In genomic region chr11:60916669-60917206, GRCh38 we compare ENCODE assay signal across 12 cellular contexts. TPM values are rescaled to one million over a fixed set of nuclear protein-coding genes. Genes with fewer than 3 reads are reported as not detected.
DNase-seq lines count a peak whose midpoint lies in the region; ATAC-seq, FAIRE-seq and TF ChIP-seq lines count a peak whose summit lies in the region.
"Had no signal": no experiment of that assay in that cellular context is flagged by ENCODE, and none has a peak within 500 bp of the region (broad histone marks: within the 10 kb centered on the region; RNA-seq: fewer than 3 reads in every experiment).

No MANE protein-coding gene starts in this region.

- H2BK120ac ChIP-seq in IMR-90 (ENCODE audit: low read depth, low read length): no peak overlapping the region

- no peak overlapping the region for H2AK5ac ChIP-seq in IMR-90 (ENCODE audit: low read depth, low read length)

- POLR2A ChIA-PET in CD4-positive, alpha-beta memory T cell (lab: Charles Lee; ENCODE audit: partially characterized antibody): interaction anchor here (0.6 to 4.8 kb wide), 3 partner anchors 14 to 213 kb away, joined by 3 to 111 read pairs (median 12); partner anchors contain the start of gene PRPF19
- POLR2A ChIA-PET in IMR-90 (lab: Charles Lee; ENCODE audit: unreplicated experiment) (no interaction called here), GM12878 (lab: Charles Lee) (interaction anchor here (1.0 to 2.4 kb wide), 3 partner anchors 10 to 34 kb away, joined by 3 to 6 read pairs (median 5); no protein-coding TSS in a partner anchor)

- dilution Hi-C loops in IMR-90 (cut with HindIII; ENCODE audit: low sequenced_read_pairs, unreplicated experiment): no loop called here

- no peak overlapping the region for H3K4ac ChIP-seq in IMR-90 (ENCODE audit: low read depth, low read length)

- no peak overlapping the region for H4K8ac ChIP-seq in IMR-90 (ENCODE audit: low read depth in 2 of 2, low read length in 2 of 2)

- SMC1A ChIA-PET in GM12878 (lab: Charles Lee; ENCODE audit: uncharacterized antibody, unreplicated experiment): interaction anchor here (1.2 to 5.9 kb wide), 9 partner anchors 11 to 141 kb away, joined by 3 to 76 read pairs (median 9); partner anchors contain the start of genes CD6 and SLC15A3

- peaks cover 27% of the 10 kb centered on the region for H3K36me3 ChIP-seq in CD4-positive, alpha-beta memory T cell (ENCODE audit: insufficient read depth, low read length)
- H3K36me3 ChIP-seq in IMR-90 (ENCODE audit: control insufficient read depth, insufficient read depth, low read length) (peaks cover 19% of the 10 kb centered on the region), GM12878 (ENCODE audit: control insufficient read depth in 2 of 2, insufficient read depth in 2 of 2, low read length in 1 of 2) (peaks cover 13 to 17% of the 10 kb centered on the region in 2 experiments)

- WGBS in IMR-90 (ENCODE audit: extremely low coverage in 2 of 2, insufficient read length in 1 of 2), 2 experiments: 100% methylated on average over 1 of the region's 3 CpGs; no CpG with 5 or more reads in 1 of the 2 experiments
- WGBS in GM12878 (ENCODE audit: insufficient coverage, insufficient replicate concordance, low lambda C conversion rate, missing lambda C conversion rate): 63% methylated on average over 3 of the region's 3 CpGs

- peaks cover 38% of the 10 kb centered on the region for H3K79me2 ChIP-seq in GM12878 (ENCODE audit: control insufficient read depth, insufficient read depth, low read length)

- H3K27ac Mint-ChIP-seq in CD4-positive, alpha-beta memory T cell: peak overlapping the region in 6 of 7 donors; percentile 14 to 82 (median 50)
- H3K27ac Mint-ChIP-seq in nephron: peak overlapping the region in 2 of 3 experiments; percentile 34 to 35

- CTCF ChIA-PET in CD4-positive, alpha-beta memory T cell (lab: Charles Lee; ENCODE audit: partially characterized antibody): interaction anchor here (1.2 to 5.2 kb wide), 4 partner anchors 14 to 212 kb away, joined by 3 to 117 read pairs (median 4); partner anchors contain the start of gene PRPF19
- CTCF ChIA-PET in IMR-90 (lab: Yijun Ruan, JAX) (no interaction called here), GM12878 (lab: Yijun Ruan, JAX) (interaction anchor here (1.2 to 4.4 kb wide), 11 partner anchors 13 to 212 kb away, joined by 4 to 46 read pairs (median 12); no protein-coding TSS in a partner anchor)

- no peak overlapping the region for H2AK9ac ChIP-seq in IMR-90 (replicated peaks; ENCODE audit: low read depth, low read length, poor library complexity)

- TF ChIP-seq POLR2A in IMR-90 (IDR thresholded peaks at IDR 0.05; ENCODE audit: low read depth, low read length): no peak
- no peak for TF ChIP-seq POLR2A in GM12878 (IDR thresholded peaks at IDR 0.05; ENCODE audit: low read depth, low read length)

- H3K4me2 ChIP-seq in IMR-90 (ENCODE audit: low read depth, low read length): no peak overlapping the region
- peak overlapping the region; percentile 32 for H3K4me2 ChIP-seq in GM12878 (ENCODE audit: control insufficient read depth, insufficient read depth)

- no peak overlapping the region for H2BK20ac ChIP-seq in IMR-90 (ENCODE audit: low read depth, low read length)

- H3K9me1 ChIP-seq in IMR-90 (ENCODE audit: insufficient read depth, low read length): peaks cover 18% of the 10 kb centered on the region

- no peaks in the 10 kb centered on the region for H3K9me3 ChIP-seq in CD4-positive, alpha-beta memory T cell (ENCODE audit: control insufficient read depth in 1 of 2, low read length in 2 of 2)
- H3K9me3 ChIP-seq in IMR-90 (ENCODE audit: control insufficient read depth, insufficient read depth, low read length) (no peaks in the 10 kb centered on the region), GM12878 (replicated peaks; ENCODE audit: control insufficient read depth, insufficient read depth, low read length) (no peaks in the 10 kb centered on the region)
- H3K9me3 ChIP-seq: colonic mucosa had no signal

- H3K4me3 Mint-ChIP-seq in CD4-positive, alpha-beta memory T cell: peak overlapping the region in 4 of 8 donors; percentile 16 to 55 (median 38)
- H3K4me3 Mint-ChIP-seq in nephron: peak overlapping the region; percentile 28 to 80 (median 65)

- H3K9ac ChIP-seq in IMR-90 (ENCODE audit: low read depth, low read length): no peak overlapping the region
- no peak overlapping the region for H3K9ac ChIP-seq in GM12878 (ENCODE audit: control insufficient read depth, insufficient read depth, low read length)

- no peak overlapping the region for H3K56ac ChIP-seq in IMR-90 (ENCODE audit: extremely low read depth, insufficient read depth, low read length)

- H3K27me3 ChIP-seq in CD4-positive, alpha-beta memory T cell (ENCODE audit: insufficient read depth, low read length): no peaks in the 10 kb centered on the region
- no peaks in the 10 kb centered on the region for H3K27me3 ChIP-seq in IMR-90 (ENCODE audit: control insufficient read depth, insufficient read depth, low read length)
- H3K27me3 ChIP-seq in GM12878 (replicated peaks in 1 of 2; ENCODE audit: control insufficient read depth in 2 of 2, insufficient read depth in 2 of 2, low read length in 1 of 2): no peaks in the 10 kb centered on the region
- H3K27me3 ChIP-seq: colonic mucosa had no signal

- peak overlapping the region; percentile 52; the same call in 1 of the 2 replicates for H3K23ac ChIP-seq in IMR-90 (ENCODE audit: low read depth, low read length)

- peaks cover 26 to 52% (median 39%) of the 10 kb centered on the region in 4 donors for H3K4me1 Mint-ChIP-seq in CD4-positive, alpha-beta memory T cell
- H3K4me1 Mint-ChIP-seq in nephron: peaks cover 68% of the 10 kb centered on the region

- intact Hi-C loops in CD4-positive, alpha-beta memory T cell (cut with micrococcal nuclease): no loop called here
- intact Hi-C loops in IMR-90 (cut with micrococcal nuclease) (no loop called here), GM12878 (cut with micrococcal nuclease; ENCODE audit: unreplicated experiment) (no loop called here)

- in situ Hi-C loops in IMR-90 (cut with MboI; ENCODE audit: low sequenced_read_pairs): loop anchor here (25.0 kb wide), 1 partner anchor 1329 kb away; no protein-coding TSS in a partner anchor
- in situ Hi-C loops in GM12878 (cut with MboI): no loop called here

- TF ChIP-seq CTCF in IMR-90 (conservative IDR thresholded peaks at IDR 0.05; ENCODE audit: low read depth, low read length) (no peak), GM12878 (IDR thresholded peaks at IDR 0.05 in 2 of 3, conservative IDR thresholded peaks at IDR 0.05 in 1 of 3; ENCODE audit: control insufficient read depth in 2 of 3, extremely low read depth in 1 of 3, insufficient read depth in 1 of 3, low read depth in 3 of 3, low read length in 3 of 3) (no peak), nephron (IDR thresholded peaks at IDR 0.05; ENCODE audit: unreplicated experiment in 3 of 3) (no peak)

- no peak overlapping the region for H3K27ac ChIP-seq in CD4-positive, alpha-beta memory T cell (ENCODE audit: low read depth, low read length)
- H3K27ac ChIP-seq in IMR-90 (ENCODE audit: insufficient read depth, low read length) (no peak overlapping the region), GM12878 (ENCODE audit: control insufficient read depth, insufficient read depth) (no peak overlapping the region)

- H2BK15ac ChIP-seq in IMR-90 (ENCODE audit: low read depth, low read length): no peak overlapping the region

- no peak overlapping the region for H4K91ac ChIP-seq in IMR-90 (ENCODE audit: insufficient read depth, low read depth, low read length)

- TF ChIP-seq EP300 in GM12878 (IDR thresholded peaks at IDR 0.05; ENCODE audit: borderline replicate concordance in 1 of 2, control insufficient read depth in 1 of 2, low read depth in 2 of 2, low read length in 2 of 2): no peak

- H3K4me1 ChIP-seq in CD4-positive, alpha-beta memory T cell (ENCODE audit: insufficient read depth, low read length): peaks cover 39% of the 10 kb centered on the region
- peaks cover 7% of the 10 kb centered on the region for H3K4me1 ChIP-seq in IMR-90 (ENCODE audit: control insufficient read depth, insufficient read depth, low read length)
- H3K4me1 ChIP-seq in GM12878 (ENCODE audit: control insufficient read depth, insufficient read depth, low read length): peaks cover 41% of the 10 kb centered on the region

- H3K18ac ChIP-seq in IMR-90 (ENCODE audit: low read depth, low read length): no peak overlapping the region

- peaks cover 23 to 58% of the 10 kb centered on the region in 2 experiments for H3K79me1 ChIP-seq in IMR-90 (ENCODE audit: low read depth in 1 of 2, low read length in 2 of 2)

- BruUV-seq in IMR-90 (replicated peaks; lab: Mats Ljungman, UMichigan) (no TSS peak), GM12878 (replicated peaks; lab: Mats Ljungman, UMichigan) (no TSS peak)

- H3K4me3 ChIP-seq in CD4-positive, alpha-beta memory T cell (ENCODE audit: low read length in 2 of 2): no peak overlapping the region
- H3K4me3 ChIP-seq in IMR-90 (ENCODE audit: insufficient read depth, low read depth, low read length) (no peak overlapping the region), GM12878 (no peak overlapping the region; the same call in 1 of the 2 replicates)
- H3K4me3 ChIP-seq: colonic mucosa had no signal

- ATAC-seq in IMR-90 (ENCODE audit: low read depth) (no peak), GM12878 (no peak)

- peak overlapping the region; percentile 34 for H2AFZ ChIP-seq in IMR-90 (replicated peaks; ENCODE audit: low read length, poor library complexity)
- H2AFZ ChIP-seq in GM12878 (ENCODE audit: control insufficient read depth, low read depth, low read length): no peak overlapping the region

- H3K27me3 Mint-ChIP-seq in CD4-positive, alpha-beta memory T cell: no peaks in the 10 kb centered on the region
- H3K27me3 Mint-ChIP-seq in nephron (ENCODE audit: low read depth): no peaks in the 10 kb centered on the region

- no peak overlapping the region for H4K5ac ChIP-seq in IMR-90 (ENCODE audit: low read depth, low read length)

- FAIRE-seq in GM12878 (lab: Jason Lieb, UNC): no peak

- H3K36me3 Mint-ChIP-seq in CD4-positive, alpha-beta memory T cell: peaks cover 32 to 52% of the 10 kb centered on the region in 2 donors
- peaks cover 28% of the 10 kb centered on the region for H3K36me3 Mint-ChIP-seq in nephron (ENCODE audit: low read depth)

- RAD21 ChIA-PET in GM12878 (lab: Charles Lee; ENCODE audit: unreplicated experiment): interaction anchor here (0.8 to 2.2 kb wide), 4 partner anchors 15 to 149 kb away, joined by 3 to 14 read pairs (median 4); no protein-coding TSS in a partner anchor

- no peak overlapping the region for H3K14ac ChIP-seq in IMR-90 (replicated peaks; ENCODE audit: low read depth, low read length)

- TF ChIP-seq RAD21 in IMR-90 (IDR thresholded peaks at IDR 0.05; ENCODE audit: low read length): no peak
- TF ChIP-seq RAD21 in GM12878 (IDR thresholded peaks at IDR 0.05; ENCODE audit: insufficient read depth, low read depth, low read length): no peak

- H2BK5ac ChIP-seq in IMR-90 (ENCODE audit: low read depth, low read length, poor library complexity, severe bottlenecking): no peak overlapping the region

- H4K20me1 ChIP-seq in IMR-90 (ENCODE audit: insufficient read depth, low read length) (peaks cover 14% of the 10 kb centered on the region; the same call in 1 of the 2 replicates), GM12878 (ENCODE audit: control insufficient read depth, insufficient read depth) (no peaks in the 10 kb centered on the region)

- no peaks in the 10 kb centered on the region for H3K9me3 Mint-ChIP-seq in CD4-positive, alpha-beta memory T cell
- no peaks in the 10 kb centered on the region for H3K9me3 Mint-ChIP-seq in nephron
- H3K9me3 Mint-ChIP-seq: mesothelial cell of epicardium had no signal

- no peak for DNase-seq in CD4-positive, alpha-beta memory T cell
- DNase-seq in IMR-90 (no peak), GM12878 (ENCODE audit: low read depth, low spot score) (no peak), NCI-H1436 treated with DMSO at 0.1 percent for 48 hours (lab: John Stamatoyannopoulos, UW) (no peak)
- DNase-seq in stimulated activated naive CD4-positive, alpha-beta T cell treated with Interleukin-2 at 50 U/mL for 16 hours (lab: John Stamatoyannopoulos, UW): no peak
- no peak for DNase-seq in stimulated activated CD4-positive, alpha-beta T cell treated with anti-CD3 and anti-CD28 coated beads, Interleukin-4, amount 100 ng/mL, for 4 hours
- DNase-seq: activated CD4-positive, alpha-beta T cell treated with anti-CD3 and anti-CD28 coated beads for 48 hours; colonic mucosa; NCI-H1930; SW 1271 had no signal

RNA-seq across cellular contexts. Expression of gene TMEM109, which starts 2.8 kb away (rescaled TPM):
- 10 to 100 TPM; 66.9 to 68.0 TPM for total RNA-seq in CD4-positive, alpha-beta memory T cell
- 100 to 1,000 TPM; 195 to 333 TPM for polyA plus RNA-seq in CD4-positive, alpha-beta memory T cell
- total RNA-seq in IMR-90 (2012; rRNA removed) (15.1 and 17.2 TPM in 2 replicates), GM12878 (2014; rRNA removed) (62.8 and 66.8 TPM in 2 replicates), GM12878 (2014; rRNA removed; fragmentation: Illumina TruSeq; extraction: Trizol) (38.3 and 43.3 TPM in 2 replicates), GM12878 (2021) (124 and 128 TPM in 2 replicates)
- polyA plus RNA-seq in IMR-90 (2012; rRNA removed) (69.7 and 73.6 TPM in 2 replicates), GM12878 (2011; rRNA removed) (8.1 and 25.7 TPM in 2 replicates), GM12878 (2014; fragmentation: Illumina TruSeq; extraction: Trizol) (73.9 and 115 TPM in 2 replicates), GM12878 (2014; fragmentation: Nextera tagmentation; extraction: Ambion mirVana) (10 to 100 TPM; 21.9 to 52.9 TPM), GM12878 (2014; rRNA removed) (104 and 117 TPM in 2 replicates), GM12878 (2016; fragmentation: Nextera tagmentation; extraction: Ambion mirVana) (100 to 1,000 TPM; 179 to 199 TPM)
- 56.6 and 60.6 TPM in 2 replicates for polyA plus RNA-seq in IMR-90 (2012; cell fraction: cytosol; rRNA removed)
- polyA plus RNA-seq in IMR-90 (2012; cell fraction: nucleus; rRNA removed; ENCODE audit: low replicate concordance): 8.8 and 14.0 TPM in 2 replicates
- 19.0 and 20.8 TPM in 2 replicates for total RNA-seq in GM12878 (2013; cell fraction: nucleolus; rRNA removed)
- polyA plus RNA-seq in GM12878 (2011; ENCODE audit: low read depth): 52.2 TPM
- polyA plus RNA-seq in GM12878 (2011; cell fraction: cytosol; rRNA removed): 37.4 and 37.6 TPM in 2 replicates
- 18.8 and 25.3 TPM in 2 replicates for polyA plus RNA-seq in GM12878 (2011; cell fraction: nucleus; rRNA removed)
- 42.7 and 46.8 TPM in 2 replicates for polyA plus RNA-seq in GM12878 (2012)
- polyA minus RNA-seq in GM12878 (2011; rRNA and poly(A)+ RNA removed): 15.6 and 17.1 TPM in 2 replicates
- 8.0 and 8.4 TPM in 2 replicates for polyA minus RNA-seq in GM12878 (2011; cell fraction: cytosol; rRNA and poly(A)+ RNA removed)
- polyA minus RNA-seq in GM12878 (2011; cell fraction: nucleus; rRNA and poly(A)+ RNA removed): 4.8 and 7.1 TPM in 2 replicates

RNA-seq across cellular contexts. Expression of gene TMEM132A, which starts 7.5 kb away (rescaled TPM):
- total RNA-seq in CD4-positive, alpha-beta memory T cell: under 1 TPM; 0.78 to 0.93 TPM
- not detected for polyA plus RNA-seq in CD4-positive, alpha-beta memory T cell
- total RNA-seq in IMR-90 (2012; rRNA removed): 7.7 and 8.3 TPM in 2 replicates
- 64.2 and 74.8 TPM in 2 replicates for polyA plus RNA-seq in IMR-90 (2012; rRNA removed)
- polyA plus RNA-seq in IMR-90 (2012; cell fraction: cytosol; rRNA removed): 87.8 and 103 TPM in 2 replicates
- 240 and 518 TPM in 2 replicates for polyA plus RNA-seq in IMR-90 (2012; cell fraction: nucleus; rRNA removed; ENCODE audit: low replicate concordance)
- 7.0 and 7.3 TPM in 2 replicates for total RNA-seq in GM12878 (2013; cell fraction: nucleolus; rRNA removed)
- total RNA-seq in GM12878 (2014; rRNA removed): 6.4 and 14.1 TPM in 2 replicates
- total RNA-seq in GM12878 (2014; rRNA removed; fragmentation: Illumina TruSeq; extraction: Trizol): 4.1 and 5.6 TPM in 2 replicates
- 16.0 and 25.0 TPM in 2 replicates for total RNA-seq in GM12878 (2021)
- 2.7 TPM for polyA plus RNA-seq in GM12878 (2011; ENCODE audit: low read depth)
- 0.56 and 0.78 TPM in 2 replicates for polyA plus RNA-seq in GM12878 (2011; rRNA removed)
- polyA plus RNA-seq in GM12878 (2011; cell fraction: cytosol; rRNA removed): 0.64 and 1.3 TPM in 2 replicates
- 16.2 and 17.6 TPM in 2 replicates for polyA plus RNA-seq in GM12878 (2011; cell fraction: nucleus; rRNA removed)
- 4.8 and 9.3 TPM in 2 replicates for polyA plus RNA-seq in GM12878 (2012)
- 1.5 and 1.7 TPM in 2 replicates for polyA plus RNA-seq in GM12878 (2014; fragmentation: Illumina TruSeq; extraction: Trizol)
- polyA plus RNA-seq in GM12878 (2014; fragmentation: Nextera tagmentation; extraction: Ambion mirVana): under 1 TPM; 0.16 to 0.79 TPM
- 9.9 and 14.6 TPM in 2 replicates for polyA plus RNA-seq in GM12878 (2014; rRNA removed)
- polyA plus RNA-seq in GM12878 (2016; fragmentation: Nextera tagmentation; extraction: Ambion mirVana): 1 to 10 TPM; 3.4 to 5.2 TPM
- 0.22 and 3.0 TPM in 2 replicates for polyA minus RNA-seq in GM12878 (2011; rRNA and poly(A)+ RNA removed)
- polyA minus RNA-seq in GM12878 (2011; cell fraction: cytosol; rRNA and poly(A)+ RNA removed): 2.8 and 5.9 TPM in 2 replicates
- 4.1 and 4.7 TPM in 2 replicates for polyA minus RNA-seq in GM12878 (2011; cell fraction: nucleus; rRNA and poly(A)+ RNA removed)

RNA-seq across cellular contexts. Expression of gene PRPF19, which starts 10.4 kb away (rescaled TPM):
- 10 to 100 TPM; 97.4 to 99.2 TPM for total RNA-seq in CD4-positive, alpha-beta memory T cell
- 10 to 100 TPM; 10.8 to 17.1 TPM for polyA plus RNA-seq in CD4-positive, alpha-beta memory T cell
- total RNA-seq in IMR-90 (2012; rRNA removed): 29.7 and 29.8 TPM in 2 replicates
- 48.5 and 50.4 TPM in 2 replicates for polyA plus RNA-seq in IMR-90 (2012; rRNA removed)
- polyA plus RNA-seq in IMR-90 (2012; cell fraction: cytosol; rRNA removed): 50.5 and 59.1 TPM in 2 replicates
- polyA plus RNA-seq in IMR-90 (2012; cell fraction: nucleus; rRNA removed; ENCODE audit: low replicate concordance): 28.4 and 43.7 TPM in 2 replicates
- total RNA-seq in GM12878 (2013; cell fraction: nucleolus; rRNA removed): 51.1 and 62.0 TPM in 2 replicates
- total RNA-seq in GM12878 (2014; rRNA removed): 95.6 and 109 TPM in 2 replicates
- 48.7 and 53.1 TPM in 2 replicates for total RNA-seq in GM12878 (2014; rRNA removed; fragmentation: Illumina TruSeq; extraction: Trizol)
- 165 and 170 TPM in 2 replicates for total RNA-seq in GM12878 (2021)
- polyA plus RNA-seq in GM12878 (2011; ENCODE audit: low read depth): 57.2 TPM
- polyA plus RNA-seq in GM12878 (2011; rRNA removed): 12.9 and 25.6 TPM in 2 replicates
- polyA plus RNA-seq in GM12878 (2011; cell fraction: cytosol; rRNA removed): 44.9 and 48.1 TPM in 2 replicates
- polyA plus RNA-seq in GM12878 (2011; cell fraction: nucleus; rRNA removed): 51.8 and 78.3 TPM in 2 replicates
- polyA plus RNA-seq in GM12878 (2012): 81.7 and 107 TPM in 2 replicates
- polyA plus RNA-seq in GM12878 (2014; fragmentation: Illumina TruSeq; extraction: Trizol): 109 and 151 TPM in 2 replicates
- polyA plus RNA-seq in GM12878 (2014; fragmentation: Nextera tagmentation; extraction: Ambion mirVana): 10 to 100 TPM in 1 of 2 experiments, 1 to 10 TPM in 1; 8.7 to 27.7 TPM
- polyA plus RNA-seq in GM12878 (2014; rRNA removed): 74.4 and 88.5 TPM in 2 replicates
- polyA plus RNA-seq in GM12878 (2016; fragmentation: Nextera tagmentation; extraction: Ambion mirVana): 10 to 100 TPM; 59.8 to 62.9 TPM
- polyA minus RNA-seq in GM12878 (2011; rRNA and poly(A)+ RNA removed): 20.9 and 45.0 TPM in 2 replicates
- 31.7 and 35.9 TPM in 2 replicates for polyA minus RNA-seq in GM12878 (2011; cell fraction: cytosol; rRNA and poly(A)+ RNA removed)
- polyA minus RNA-seq in GM12878 (2011; cell fraction: nucleus; rRNA and poly(A)+ RNA removed): 34.9 and 61.6 TPM in 2 replicates

RNA-seq across cellular contexts. Expression of gene SLC15A3, which starts 35.2 kb away (rescaled TPM):
- 1 to 10 TPM; 4.6 to 5.4 TPM for total RNA-seq in CD4-positive, alpha-beta memory T cell
- under 1 TPM in 1 of 2 donors, not detected in 1; 0.29 TPM for polyA plus RNA-seq in CD4-positive, alpha-beta memory T cell
- total RNA-seq in IMR-90 (2012; rRNA removed): 1.9 and 3.2 TPM in 2 replicates
- 4.4 and 5.2 TPM in 2 replicates for polyA plus RNA-seq in IMR-90 (2012; rRNA removed)
- 2.9 and 8.9 TPM in 2 replicates for polyA plus RNA-seq in IMR-90 (2012; cell fraction: cytosol; rRNA removed)
- 4.4 and 7.8 TPM in 2 replicates for polyA plus RNA-seq in IMR-90 (2012; cell fraction: nucleus; rRNA removed; ENCODE audit: low replicate concordance)
- 203 and 205 TPM in 2 replicates for total RNA-seq in GM12878 (2013; cell fraction: nucleolus; rRNA removed)
- 71.3 and 83.5 TPM in 2 replicates for total RNA-seq in GM12878 (2014; rRNA removed)
- 51.5 and 56.3 TPM in 2 replicates for total RNA-seq in GM12878 (2014; rRNA removed; fragmentation: Illumina TruSeq; extraction: Trizol)
- total RNA-seq in GM12878 (2021): 93.3 and 102 TPM in 2 replicates
- polyA plus RNA-seq in GM12878 (2011; ENCODE audit: low read depth): 36.2 TPM
- 18.2 and 44.9 TPM in 2 replicates for polyA plus RNA-seq in GM12878 (2011; rRNA removed)
- 55.8 and 65.2 TPM in 2 replicates for polyA plus RNA-seq in GM12878 (2011; cell fraction: cytosol; rRNA removed)
- polyA plus RNA-seq in GM12878 (2011; cell fraction: nucleus; rRNA removed): 80.5 and 92.2 TPM in 2 replicates
- polyA plus RNA-seq in GM12878 (2012): 90.2 and 104 TPM in 2 replicates
- polyA plus RNA-seq in GM12878 (2014; fragmentation: Illumina TruSeq; extraction: Trizol): 11.7 and 54.8 TPM in 2 replicates
- polyA plus RNA-seq in GM12878 (2014; fragmentation: Nextera tagmentation; extraction: Ambion mirVana): 10 to 100 TPM; 17.7 to 55.4 TPM
- polyA plus RNA-seq in GM12878 (2014; rRNA removed): 71.9 and 83.8 TPM in 2 replicates
- 10 to 100 TPM; 53.4 to 57.7 TPM for polyA plus RNA-seq in GM12878 (2016; fragmentation: Nextera tagmentation; extraction: Ambion mirVana)
- polyA minus RNA-seq in GM12878 (2011; rRNA and poly(A)+ RNA removed): 99.9 and 126 TPM in 2 replicates
- 50.8 and 65.5 TPM in 2 replicates for polyA minus RNA-seq in GM12878 (2011; cell fraction: cytosol; rRNA and poly(A)+ RNA removed)
- polyA minus RNA-seq in GM12878 (2011; cell fraction: nucleus; rRNA and poly(A)+ RNA removed): 57.2 and 89.6 TPM in 2 replicates

RNA-seq across cellular contexts. Expression of gene ZP1, which starts 49.4 kb away (rescaled TPM):
- under 1 TPM; 0.33 to 0.41 TPM for total RNA-seq in CD4-positive, alpha-beta memory T cell
- under 1 TPM in 1 of 2 donors, not detected in 1; 0.50 TPM for polyA plus RNA-seq in CD4-positive, alpha-beta memory T cell
- 0.18 and 0.28 TPM in 2 replicates for total RNA-seq in IMR-90 (2012; rRNA removed)
- 1.2 and 1.6 TPM in 2 replicates for polyA plus RNA-seq in IMR-90 (2012; rRNA removed)
- 1.5 and 3.3 TPM in 2 replicates for polyA plus RNA-seq in IMR-90 (2012; cell fraction: cytosol; rRNA removed)
- polyA plus RNA-seq in IMR-90 (2012; cell fraction: nucleus; rRNA removed; ENCODE audit: low replicate concordance): 7.4 and 25.0 TPM in 2 replicates
- total RNA-seq in GM12878 (2013; cell fraction: nucleolus; rRNA removed): not detected in 2 replicates
- not detected in 2 replicates for total RNA-seq in GM12878 (2014; rRNA removed)
- total RNA-seq in GM12878 (2014; rRNA removed; fragmentation: Illumina TruSeq; extraction: Trizol): not detected in 2 replicates
- total RNA-seq in GM12878 (2021): not detected in 2 replicates
- polyA plus RNA-seq in GM12878 (2011; ENCODE audit: low read depth): not detected
- not detected in 2 replicates for polyA plus RNA-seq in GM12878 (2011; rRNA removed)
- not detected in 2 replicates for polyA plus RNA-seq in GM12878 (2011; cell fraction: cytosol; rRNA removed)
- not detected in 2 replicates for polyA plus RNA-seq in GM12878 (2011; cell fraction: nucleus; rRNA removed)
- polyA plus RNA-seq in GM12878 (2012): not detected in 2 replicates
- polyA plus RNA-seq in GM12878 (2014; fragmentation: Illumina TruSeq; extraction: Trizol): not detected in 2 replicates
- polyA plus RNA-seq in GM12878 (2014; fragmentation: Nextera tagmentation; extraction: Ambion mirVana): not detected
- not detected in 2 replicates for polyA plus RNA-seq in GM12878 (2014; rRNA removed)
- polyA plus RNA-seq in GM12878 (2016; fragmentation: Nextera tagmentation; extraction: Ambion mirVana): not detected
- not detected in 2 replicates for polyA minus RNA-seq in GM12878 (2011; rRNA and poly(A)+ RNA removed)
- polyA minus RNA-seq in GM12878 (2011; cell fraction: cytosol; rRNA and poly(A)+ RNA removed): not detected in 2 replicates
- not detected in 2 replicates for polyA minus RNA-seq in GM12878 (2011; cell fraction: nucleus; rRNA and poly(A)+ RNA removed)
